Comparison of ENCODE assay signal across 13 cellular contexts in genomic region chr17:76078370-76078769, GRCh38. TPM values are rescaled to one million over a fixed set of nuclear protein-coding genes. Genes with fewer than 3 reads are reported as not detected.
DNase-seq lines count a peak whose midpoint lies in the region; ATAC-seq and TF ChIP-seq lines count a peak whose summit lies in the region.
"Not testable (repeated sequence)": the region's sequence is repeated elsewhere in the genome, so short reads cannot be mapped to it uniquely, and the experiment has no call there.
"Had no signal": no experiment of that assay in that cellular context is flagged by ENCODE, and none has a peak within 500 bp of the region (broad histone marks: within the 10 kb centered on the region; RNA-seq: fewer than 3 reads in every experiment).

No MANE protein-coding gene starts in this region.

- H3K4me1 Mint-ChIP-seq in CD8-positive, alpha-beta T cell (ENCODE audit: low read depth) = peaks cover 47% of the 10 kb centered on the region
- not testable (repeated sequence) for H3K4me1 Mint-ChIP-seq in T-helper 2 cell treated with Interferon-gamma antibody and Interleukin-4, amounts not matched to agents 5 μg/mL and 100 μg/mL, for 36 hours (ENCODE audit: low read depth)
- peaks cover 39% of the 10 kb centered on the region for H3K4me1 Mint-ChIP-seq in activated naive CD4-positive, alpha-beta T cell treated with anti-CD3 and anti-CD28 coated beads, Interleukin-2, amount 50 U/mL, for 24 hours
- H3K4me1 Mint-ChIP-seq in naive thymus-derived CD4-positive, alpha-beta T cell = peaks cover 27 to 63% (median 43%) of the 10 kb centered on the region in 7 donors
- peaks cover 16% of the 10 kb centered on the region for H3K4me1 Mint-ChIP-seq in type B pancreatic cell (ENCODE audit: unreplicated experiment)

- H3K9me3 Mint-ChIP-seq in CD8-positive, alpha-beta T cell; T-helper 2 cell treated with Interferon-gamma antibody and Interleukin-4, amounts not matched to agents 5 μg/mL and 100 μg/mL, for 36 hours; activated naive CD4-positive, alpha-beta T cell treated with anti-CD3 and anti-CD28 coated beads, Interleukin-2, amount 50 U/mL, for 24 hours; naive thymus-derived CD4-positive, alpha-beta T cell; type B pancreatic cell: not testable (repeated sequence)

- not testable (repeated sequence) for H3K36me3 ChIP-seq in CD8-positive, alpha-beta T cell (ENCODE audit: insufficient read depth, low read length); naive thymus-derived CD4-positive, alpha-beta T cell (ENCODE audit: control insufficient read depth in 2 of 3, insufficient read depth in 3 of 3, low read length in 3 of 3)

- peaks cover 60% of the 10 kb centered on the region for H3K4me1 ChIP-seq in CD8-positive, alpha-beta T cell (ENCODE audit: insufficient read depth, low read length)
- H3K4me1 ChIP-seq in naive thymus-derived CD4-positive, alpha-beta T cell (ENCODE audit: control insufficient read depth in 2 of 2, insufficient read depth in 2 of 2, low read length in 2 of 2) = peaks cover 5 to 41% of the 10 kb centered on the region in 2 donors

- peaks cover 18% of the 10 kb centered on the region for H3K27me3 ChIP-seq in CD8-positive, alpha-beta T cell (ENCODE audit: insufficient read depth, low read length)
- peaks cover 13 to 14% of the 10 kb centered on the region in 2 donors for H3K27me3 ChIP-seq in naive thymus-derived CD4-positive, alpha-beta T cell (ENCODE audit: control insufficient read depth in 2 of 2, insufficient read depth in 2 of 2, low read length in 2 of 2)

- intact Hi-C loops in CD8-positive, alpha-beta T cell (cut with DNase I, micrococcal nuclease) = loop anchor here in 1 of 2 experiments (10.0 kb wide), 1 partner anchor 174 kb away; the partner anchor contains the start of gene MRPL38
- intact Hi-C loops in cardiac septum (cut with DNase I) = not testable (repeated sequence)
- intact Hi-C loops in naive thymus-derived CD4-positive, alpha-beta T cell (cut with micrococcal nuclease) = loop anchor here in 1 of 2 donors (10.0 kb wide), 1 partner anchor 1876 kb away; the partner anchor contains the start of gene TNRC6C

- POLR2A ChIA-PET in CD8-positive, alpha-beta T cell (lab: Charles Lee) = interaction anchor here (0.6 kb wide), 1 partner anchor 30 kb away, joined by 5 read pairs; no protein-coding TSS in a partner anchor
- POLR2A ChIA-PET in naive thymus-derived CD4-positive, alpha-beta T cell (lab: Charles Lee) = interaction anchor here (1.3 to 3.5 kb wide), 2 partner anchors 25 to 209 kb away, joined by 3 to 12 read pairs; partner anchors contain the start of gene EXOC7

- peaks cover 21% of the 10 kb centered on the region for H3K27me3 Mint-ChIP-seq in CD8-positive, alpha-beta T cell (ENCODE audit: low read depth)
- peaks cover 51% of the 10 kb centered on the region for H3K27me3 Mint-ChIP-seq in T-helper 2 cell treated with Interferon-gamma antibody and Interleukin-4, amounts not matched to agents 5 μg/mL and 100 μg/mL, for 36 hours (ENCODE audit: low read depth)
- peaks cover 15% of the 10 kb centered on the region for H3K27me3 Mint-ChIP-seq in activated naive CD4-positive, alpha-beta T cell treated with anti-CD3 and anti-CD28 coated beads, Interleukin-2, amount 50 U/mL, for 24 hours
- H3K27me3 Mint-ChIP-seq in naive thymus-derived CD4-positive, alpha-beta T cell = peaks cover 17 to 61% (median 28%) of the 10 kb centered on the region in 5 donors
- peaks cover 78% of the 10 kb centered on the region for H3K27me3 Mint-ChIP-seq in type B pancreatic cell

- not testable (repeated sequence) for TF ChIP-seq CTCF in CD8-positive, alpha-beta T cell (IDR thresholded peaks at IDR 0.05); type B pancreatic cell (conservative IDR thresholded peaks at IDR 0.05)

- not testable (repeated sequence) for H3K9me3 ChIP-seq in CD8-positive, alpha-beta T cell (ENCODE audit: low read length); naive thymus-derived CD4-positive, alpha-beta T cell (ENCODE audit: control insufficient read depth in 2 of 3, low read length in 3 of 3)

- not testable (repeated sequence) for ATAC-seq in CD8-positive, alpha-beta T cell; naive thymus-derived CD4-positive, alpha-beta T cell

- DNase-seq in CD8-positive, alpha-beta T cell; T-helper 2 cell treated with Interferon-gamma antibody and Interleukin-4, amounts not matched to agents 5 μg/mL and 100 μg/mL, for 36 hours (ENCODE audit: low spot score); type B pancreatic cell (ENCODE audit: extremely low spot score, unreplicated experiment): not testable (repeated sequence)
- peak; percentile 24 for DNase-seq in KBM-7
- DNase-seq in NCI-H345 (lab: John Stamatoyannopoulos, UW) = peak; percentile 52
- peak; percentile 19 for DNase-seq in cardiac septum (ENCODE audit: low spot score)
- peak in 1 of 9 donors; percentile 15 for DNase-seq in naive thymus-derived CD4-positive, alpha-beta T cell

- H3K4me3 Mint-ChIP-seq in CD8-positive, alpha-beta T cell; T-helper 2 cell treated with Interferon-gamma antibody and Interleukin-4, amounts not matched to agents 5 μg/mL and 100 μg/mL, for 36 hours: not testable (repeated sequence)
- H3K4me3 Mint-ChIP-seq in activated naive CD4-positive, alpha-beta T cell treated with anti-CD3 and anti-CD28 coated beads, Interleukin-2, amount 50 U/mL, for 24 hours = peak overlapping the region; percentile 15
- peak overlapping the region in 6 of 10 donors; percentile 13 to 33 (median 26) for H3K4me3 Mint-ChIP-seq in naive thymus-derived CD4-positive, alpha-beta T cell
- peak overlapping the region; percentile 49 for H3K4me3 Mint-ChIP-seq in type B pancreatic cell

- in situ Hi-C loops in KBM-7 (cut with MboI; ENCODE audit: low pct_unique_long_range_greater_than_20kb, low sequenced_read_pairs) = not testable (repeated sequence)

- CTCF ChIA-PET in CD8-positive, alpha-beta T cell (lab: Charles Lee) = interaction anchor here (1.1 to 7.8 kb wide), 5 partner anchors 12 to 320 kb away, joined by 3 to 32 read pairs (median 3); no protein-coding TSS in a partner anchor
- CTCF ChIA-PET in naive thymus-derived CD4-positive, alpha-beta T cell (lab: Charles Lee) = interaction anchor here (1.3 kb wide), 1 partner anchor 64 kb away, joined by 3 read pairs; no protein-coding TSS in a partner anchor

- H3K27ac ChIP-seq in CD8-positive, alpha-beta T cell (ENCODE audit: low read depth, low read length); naive thymus-derived CD4-positive, alpha-beta T cell (ENCODE audit: low read depth, low read length): not testable (repeated sequence)

- peak overlapping the region; percentile 41 for H3K27ac Mint-ChIP-seq in CD8-positive, alpha-beta T cell
- peak overlapping the region; percentile 62 for H3K27ac Mint-ChIP-seq in T-helper 2 cell treated with Interferon-gamma antibody and Interleukin-4, amounts not matched to agents 5 μg/mL and 100 μg/mL, for 36 hours
- not testable (repeated sequence) for H3K27ac Mint-ChIP-seq in activated naive CD4-positive, alpha-beta T cell treated with anti-CD3 and anti-CD28 coated beads, Interleukin-2, amount 50 U/mL, for 24 hours
- H3K27ac Mint-ChIP-seq in naive thymus-derived CD4-positive, alpha-beta T cell = peak overlapping the region in 8 of 9 donors; percentile 29 to 90 (median 73)
- peak overlapping the region; percentile 43 for H3K27ac Mint-ChIP-seq in type B pancreatic cell

- H3K36me3 Mint-ChIP-seq in CD8-positive, alpha-beta T cell; T-helper 2 cell treated with Interferon-gamma antibody and Interleukin-4, amounts not matched to agents 5 μg/mL and 100 μg/mL, for 36 hours (ENCODE audit: low read depth); activated naive CD4-positive, alpha-beta T cell treated with anti-CD3 and anti-CD28 coated beads, Interleukin-2, amount 50 U/mL, for 24 hours; naive thymus-derived CD4-positive, alpha-beta T cell; type B pancreatic cell: not testable (repeated sequence)

- not testable (repeated sequence) for H3K4me3 ChIP-seq in CD8-positive, alpha-beta T cell (ENCODE audit: low read depth, low read length); naive thymus-derived CD4-positive, alpha-beta T cell (ENCODE audit: low read length)

RNA-seq across cellular contexts. Expression of gene ZACN, which starts 0.6 kb away (rescaled TPM):
- 1 to 10 TPM; 1.2 to 2.0 TPM for total RNA-seq in CD8-positive, alpha-beta T cell
- total RNA-seq in cardiac septum (not detected), type B pancreatic cell (ENCODE audit: low replicate concordance) (0.29 TPM in 1 of 2 replicates, not detected in the other)
- total RNA-seq in naive thymus-derived CD4-positive, alpha-beta T cell = 1 to 10 TPM in 1 of 5 experiments, under 1 TPM in 3, not detected in 1; 0.24 to 1.1 (median 0.28) TPM
- polyA plus RNA-seq in naive thymus-derived CD4-positive, alpha-beta T cell = 1 to 10 TPM; 2.3 to 4.6 TPM
- total RNA-seq: A172, Daoy, HT-29 had no signal
- polyA plus RNA-seq: H1 had no signal

RNA-seq across cellular contexts. Expression of gene GALR2, which starts 3.8 kb away (rescaled TPM):
- total RNA-seq in CD8-positive, alpha-beta T cell = 1 to 10 TPM; 1.7 to 2.4 TPM
- total RNA-seq in cardiac septum (not detected), type B pancreatic cell (ENCODE audit: low replicate concordance) (0.94 and 1.3 TPM in 2 replicates)
- total RNA-seq in naive thymus-derived CD4-positive, alpha-beta T cell = 1 to 10 TPM in 2 of 5 experiments, not detected in 3; 1.0 to 1.2 TPM
- polyA plus RNA-seq in naive thymus-derived CD4-positive, alpha-beta T cell = under 1 TPM in 1 of 2 donors, not detected in 1; 0.13 TPM
- total RNA-seq: A172; CD4-positive, alpha-beta memory T cell; Daoy had no signal

RNA-seq across cellular contexts. Expression of gene SRP68, which starts 6.1 kb away (rescaled TPM):
- total RNA-seq in CD8-positive, alpha-beta T cell = 10 to 100 TPM; 93.6 to 99.9 TPM
- total RNA-seq in cardiac septum (53.9 TPM), type B pancreatic cell (ENCODE audit: low replicate concordance) (86.7 and 89.6 TPM in 2 replicates)
- total RNA-seq in naive thymus-derived CD4-positive, alpha-beta T cell = 100 to 1,000 TPM in 1 of 5 experiments, 10 to 100 TPM in 4; 70.8 to 105 (median 91.9) TPM
- 10 to 100 TPM; 69.6 to 94.0 TPM for polyA plus RNA-seq in naive thymus-derived CD4-positive, alpha-beta T cell

RNA-seq across cellular contexts. Expression of gene EXOC7, which starts 25.2 kb away (rescaled TPM):
- 100 to 1,000 TPM in 1 of 2 experiments, 10 to 100 TPM in 1; 97.3 to 101 TPM for total RNA-seq in CD8-positive, alpha-beta T cell
- total RNA-seq in cardiac septum (86.9 TPM), type B pancreatic cell (ENCODE audit: low replicate concordance) (171 and 201 TPM in 2 replicates)
- 100 to 1,000 TPM; 112 to 204 (median 160) TPM for total RNA-seq in naive thymus-derived CD4-positive, alpha-beta T cell
- 10 to 100 TPM; 46.6 to 73.3 TPM for polyA plus RNA-seq in naive thymus-derived CD4-positive, alpha-beta T cell

RNA-seq across cellular contexts. Expression of gene EVPL, which starts 51.3 kb away (rescaled TPM):
- 1 to 10 TPM in 1 of 2 experiments, under 1 TPM in 1; 0.38 to 1.1 TPM for total RNA-seq in CD8-positive, alpha-beta T cell
- 0.05 TPM for total RNA-seq in cardiac septum
- total RNA-seq in naive thymus-derived CD4-positive, alpha-beta T cell = 1 to 10 TPM in 2 of 5 experiments, under 1 TPM in 3; 0.07 to 2.7 (median 0.39) TPM
- polyA plus RNA-seq in naive thymus-derived CD4-positive, alpha-beta T cell = under 1 TPM in 1 of 2 donors, not detected in 1; 0.08 TPM
- total RNA-seq in type B pancreatic cell (ENCODE audit: low replicate concordance) = 31.9 and 116 TPM in 2 replicates
- total RNA-seq: A172; CD4-positive, alpha-beta memory T cell had no signal
- polyA plus RNA-seq: CD4-positive, alpha-beta memory T cell had no signal
